Comparison of ENCODE assay signal across 8 cellular contexts in the genomic region with DNA sequence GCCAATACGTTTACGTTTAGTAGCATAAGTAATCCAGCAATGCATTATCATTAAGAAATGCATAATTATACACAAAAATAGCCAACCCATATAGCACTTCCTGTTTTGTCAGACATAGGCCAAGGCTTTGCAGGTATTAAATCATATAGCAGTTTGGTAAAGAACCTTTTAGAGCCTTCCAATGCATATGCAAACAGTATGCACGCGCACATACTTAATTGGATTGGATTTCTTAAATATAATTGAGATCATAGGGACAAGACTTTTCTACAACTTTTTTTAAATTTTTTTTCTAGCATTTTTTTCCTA. TPM values are rescaled to one million over a fixed set of nuclear protein-coding genes. Genes with fewer than 3 reads are reported as not detected.
A peak's percentile ranks its signal among the peaks of the same experiment; 100 is the strongest.
DNase-seq lines count a peak whose midpoint lies in the region; ATAC-seq and TF ChIP-seq lines count a peak whose summit lies in the region.

No MANE protein-coding gene starts in this region.

- WGBS in adrenal gland, 4 donors: 45 to 51% (median 46%) methylated on average over 4 of the region's 4 CpGs
- 47% methylated on average over 4 of the region's 4 CpGs for WGBS in lung, 2 donors

- TF ChIP-seq CTCF in left ventricle myocardium inferior (IDR thresholded peaks at IDR 0.05; ENCODE audit: borderline replicate concordance) (no peak), adrenal gland (IDR thresholded peaks at IDR 0.05) (no peak), lung (IDR thresholded peaks at IDR 0.05; ENCODE audit: control extremely low read depth, extremely low read depth) (no peak), uterus (IDR thresholded peaks at IDR 0.05) (no peak)

- peak overlapping the region; percentile 88 for H3K4me3 ChIP-seq in left ventricle myocardium inferior
- H3K4me3 ChIP-seq in adrenal gland: peak overlapping the region in 3 of 4 donors; percentile 65 to 88 (median 76)
- H3K4me3 ChIP-seq in lung: no peak overlapping the region
- peak overlapping the region; percentile 83 to 86 for H3K4me3 ChIP-seq in uterus

- ATAC-seq in left ventricle myocardium superior (no peak), lung (ENCODE audit: insufficient read depth, low FRiP score) (no peak), GM21367 (IDR thresholded peaks at IDR 0.05; ENCODE audit: unreplicated experiment) (no peak)

- H3K36me3 ChIP-seq in left ventricle myocardium inferior (peaks cover 9% of the 10 kb centered on the region), adrenal gland (replicated peaks in 1 of 2) (peaks cover 0 to 9% of the 10 kb centered on the region in 2 donors), lung (ENCODE audit: control insufficient read depth in 2 of 2, insufficient read depth in 2 of 2, low read length in 2 of 2) (peaks cover 0 to 5% of the 10 kb centered on the region in 2 donors), uterus (no peaks in the 10 kb centered on the region)

- TF ChIP-seq POLR2A in adrenal gland (IDR thresholded peaks at IDR 0.05) (no peak), uterus (IDR thresholded peaks at IDR 0.05) (no peak)

- intact Hi-C loops in left ventricle myocardium inferior (cut with micrococcal nuclease): no loop called here
- intact Hi-C loops in left ventricle myocardium superior (cut with micrococcal nuclease): no loop called here
- intact Hi-C loops in adrenal gland (cut with DNase I): loop anchor here in 1 of 2 donors (10.0 kb wide), 1 partner anchor 161 kb away; a partner anchor contains a TSS
- intact Hi-C loops in uterus (cut with DNase I; ENCODE audit: low total_unique reads): no loop called here
- intact Hi-C loops in head of caudate nucleus (cut with DNase I): no loop called here

- no peaks in the 10 kb centered on the region for H3K27me3 ChIP-seq in left ventricle myocardium inferior (ENCODE audit: low read depth)
- no peaks in the 10 kb centered on the region for H3K27me3 ChIP-seq in adrenal gland
- H3K27me3 ChIP-seq in lung (ENCODE audit: control insufficient read depth, insufficient read depth): no peaks in the 10 kb centered on the region
- H3K27me3 ChIP-seq in uterus: no peaks in the 10 kb centered on the region

- H3K27ac ChIP-seq in left ventricle myocardium inferior (replicated peaks): peak overlapping the region; percentile 92
- H3K27ac ChIP-seq in adrenal gland: peak overlapping the region in 4 of 5 donors; percentile 78 to 93 (median 90)
- peak overlapping the region; percentile 69 to 99 for H3K27ac ChIP-seq in lung (ENCODE audit: low read depth in 1 of 2, low read length in 1 of 2)
- H3K27ac ChIP-seq in uterus: peak overlapping the region; percentile 91 to 93

- H3K9me3 ChIP-seq in left ventricle myocardium inferior (replicated peaks) (no peaks in the 10 kb centered on the region), adrenal gland (replicated peaks in 1 of 3) (no peaks in the 10 kb centered on the region), lung (ENCODE audit: control insufficient read depth in 2 of 2, insufficient read depth in 1 of 2, low read length in 1 of 2) (no peaks in the 10 kb centered on the region), uterus (no peaks in the 10 kb centered on the region)

- DNase-seq in left ventricle myocardium inferior (no peak), left ventricle myocardium superior (no peak), adrenal gland (no peak), lung (ENCODE audit: low spot score) (no peak), uterus (no peak), head of caudate nucleus (no peak), NCI-H2196 (lab: John Stamatoyannopoulos, UW; ENCODE audit: unreplicated experiment) (no peak)

- peaks cover 29% of the 10 kb centered on the region for H3K4me1 ChIP-seq in left ventricle myocardium inferior
- H3K4me1 ChIP-seq in adrenal gland (replicated peaks in 1 of 2): peaks cover 8 to 22% of the 10 kb centered on the region in 2 donors
- H3K4me1 ChIP-seq in lung (ENCODE audit: control insufficient read depth in 2 of 2, insufficient read depth in 2 of 2, low read length in 2 of 2): peaks cover 2 to 9% of the 10 kb centered on the region in 2 donors
- H3K4me1 ChIP-seq in uterus: peaks cover 0 to 5% of the 10 kb centered on the region in 2 donors

RNA-seq across cellular contexts. Expression of a gene that starts 0.7 kb away (rescaled TPM):
- total RNA-seq in left ventricle myocardium inferior: 21.9 TPM
- 23.9 TPM for total RNA-seq in left ventricle myocardium superior
- 10 to 100 TPM; 59.0 to 93.7 (median 72.9) TPM for total RNA-seq in adrenal gland
- 10 to 100 TPM; 18.8 to 89.6 (median 20.1) TPM for polyA plus RNA-seq in adrenal gland
- 100 to 1,000 TPM in 1 of 2 donors, 10 to 100 TPM in 1; 64.7 to 137 TPM for total RNA-seq in lung
- 10 to 100 TPM; 20.8 to 52.4 TPM for polyA plus RNA-seq in lung
- 100 to 1,000 TPM in 1 of 4 donors, 10 to 100 TPM in 3; 42.9 to 153 (median 70.8) TPM for total RNA-seq in uterus
